Comparison of ENCODE assay signal across 17 cellular contexts in the genomic region with DNA sequence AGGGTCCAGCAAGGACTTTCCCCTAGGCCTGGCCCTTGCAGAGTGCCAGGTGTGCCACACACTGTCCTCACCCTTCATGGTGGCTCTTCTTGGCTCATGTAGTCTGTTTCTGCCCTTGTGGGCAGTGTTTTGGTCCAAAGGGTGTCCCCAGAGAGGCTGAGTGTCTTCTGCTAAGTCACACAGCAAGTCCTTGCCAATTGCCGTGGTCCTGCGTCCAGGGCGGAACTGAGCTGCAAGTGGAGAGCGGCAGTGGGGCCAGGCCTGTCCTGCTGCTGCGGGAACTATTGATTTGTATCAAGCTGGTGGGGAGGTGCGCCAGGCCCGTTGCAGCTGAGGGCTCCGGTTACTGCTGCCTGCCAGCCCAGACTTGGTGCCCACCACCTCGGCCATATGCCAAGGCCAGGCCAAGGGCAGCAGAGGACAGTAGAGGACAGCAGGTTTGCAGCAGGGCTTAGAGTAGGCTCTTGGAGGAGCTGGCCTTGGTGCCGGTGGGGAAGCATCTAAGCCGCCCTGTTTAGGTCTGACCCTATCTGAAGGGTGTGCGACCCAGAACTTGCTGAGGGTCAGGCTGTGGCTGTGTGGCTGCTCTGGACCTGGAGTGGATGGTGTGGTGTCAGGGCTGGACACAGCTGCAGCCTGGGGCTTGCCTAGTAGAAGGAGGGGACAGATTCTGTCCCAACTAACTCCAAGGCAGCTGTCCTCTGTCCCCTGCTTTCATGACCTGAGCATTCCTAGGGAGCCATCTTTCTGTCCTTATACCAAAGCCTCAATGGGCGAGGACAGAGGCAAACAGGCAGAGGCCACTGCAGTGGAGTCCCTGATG. TPM values are rescaled to one million over a fixed set of nuclear protein-coding genes. Genes with fewer than 3 reads are reported as not detected.
"Had no signal": no experiment of that assay in that cellular context is flagged by ENCODE, and none has a peak within 500 bp of the region (broad histone marks: within the 10 kb centered on the region; RNA-seq: fewer than 3 reads in every experiment).

No MANE protein-coding gene starts in this region.

- H3K9me3 ChIP-seq: esophagus muscularis mucosa, mucosa of descending colon, ovary, spleen, transverse colon had no signal

- H3K36me3 ChIP-seq: ovary, transverse colon had no signal

- FAIRE-seq: astrocyte had no signal

- H3K4me3 ChIP-seq: dorsolateral prefrontal cortex, esophagus muscularis mucosa, mucosa of descending colon, ovary, spleen, transverse colon had no signal

- ATAC-seq: activated CD8-positive, alpha-beta T cell treated with anti-CD3 and anti-CD28 coated beads, Interleukin-2, amount 10 ng/mL, durations not matched to agents 7 days and 5 days; left cardiac atrium; mucosa of descending colon; SK-N-SH treated with all-trans-retinoic acid at 6 μM for 48 hours; WTC11 had no signal

- H3K27ac ChIP-seq: dorsolateral prefrontal cortex, esophagus muscularis mucosa, ovary, spleen, transverse colon had no signal

- H3K9me3 Mint-ChIP-seq: nephron progenitor cell, WTC11 had no signal

- H3K27me3 ChIP-seq: dorsolateral prefrontal cortex, esophagus muscularis mucosa, ovary, spleen, transverse colon had no signal

- DNase-seq: activated CD4-positive, alpha-beta T cell treated with anti-CD3 and anti-CD28 coated beads for 48 hours; activated CD8-positive, alpha-beta T cell treated with anti-CD3 and anti-CD28 coated beads, Interleukin-2, amount 10 ng/mL, durations not matched to agents 7 days and 5 days; dorsolateral prefrontal cortex; glutamatergic neuron; left cardiac atrium; mammary epithelial cell; mucosa of descending colon; nephron progenitor cell; ovary; spleen; stimulated activated CD4-positive, alpha-beta T cell treated with anti-CD3 and anti-CD28 coated beads, Interleukin-1b, Interleukin-23, amount 100 ng/mL, for 48 hours; stimulated activated naive CD4-positive, alpha-beta T cell; transverse colon had no signal

- H3K36me3 Mint-ChIP-seq: WTC11 had no signal

- H3K27ac Mint-ChIP-seq: activated CD8-positive, alpha-beta T cell treated with anti-CD3 and anti-CD28 coated beads, Interleukin-2, amount 10 ng/mL, durations not matched to agents 7 days and 5 days; WTC11 had no signal

- H3K4me3 Mint-ChIP-seq: activated CD8-positive, alpha-beta T cell treated with anti-CD3 and anti-CD28 coated beads, Interleukin-2, amount 10 ng/mL, durations not matched to agents 7 days and 5 days; nephron progenitor cell; WTC11 had no signal

RNA-seq across cellular contexts. Expression of a gene that starts 4.5 kb away (rescaled TPM):
- total RNA-seq: mucosa of descending colon had no signal
- polyA plus RNA-seq: mammary epithelial cell had no signal
